12 cellular contexts compared by ENCODE assay signal in genomic region chr11:111694851-111695250, GRCh38.
DNase-seq lines count a peak whose midpoint lies in the region; ATAC-seq and TF ChIP-seq lines count a peak whose summit lies in the region.
"Had no signal": no experiment of that assay in that cellular context is flagged by ENCODE, and none has a peak within 500 bp of the region (broad histone marks: within the 10 kb centered on the region; RNA-seq: fewer than 3 reads in every experiment).

No MANE protein-coding gene starts in this region.

- in situ Hi-C loops in brain microvascular endothelial cell (cut with HindIII; ENCODE audit: low pct_ligation_motif_present, low sequenced_read_pairs), result no loop called here

- H3K27ac ChIP-seq in brain microvascular endothelial cell (peak overlapping the region; percentile 77), left lung (no peak overlapping the region)
- H3K27ac ChIP-seq: skin epidermis had no signal

- TF ChIP-seq CTCF in AG04449 (IDR thresholded peaks at IDR 0.05; ENCODE audit: insufficient read depth, low read length, missing control alignments) (no peak), brain microvascular endothelial cell (IDR thresholded peaks at IDR 0.05; ENCODE audit: low read depth, low read length, missing control alignments) (no peak), left lung (IDR thresholded peaks at IDR 0.05) (no peak)

- H3K4me1 ChIP-seq in left lung, result peaks cover 11 to 15% of the 10 kb centered on the region in 2 donors

- DNase-seq in AG04449 (ENCODE audit: low read depth, low spot score) (peak; percentile 46), M059J (ENCODE audit: low read depth) (peak; percentile 77), brain microvascular endothelial cell (peak; percentile 96), left lung (no peak), SKM-1 treated with dmso at 0.1 percent for 144 hours (lab: John Stamatoyannopoulos, UW; ENCODE audit: unreplicated experiment) (no peak)
- no peak for DNase-seq in activated naive CD4-positive, alpha-beta T cell (lab: John Stamatoyannopoulos, UW)
- no peak for DNase-seq in central memory CD4-positive, alpha-beta T cell
- DNase-seq: activated naive CD4-positive, alpha-beta T cell treated with anti-CD3 and anti-CD28 coated beads, Interleukin-2, amount 50 U/mL, for 16 hours; CD4-positive, alpha-beta T cell; NCI-H1105 had no signal

- intact Hi-C loops in left lung (cut with DNase I), result no loop called here

- no peaks in the 10 kb centered on the region for H3K36me3 ChIP-seq in brain microvascular endothelial cell (replicated peaks)
- peaks cover 0 to 4% of the 10 kb centered on the region in 2 donors for H3K36me3 ChIP-seq in left lung

- ATAC-seq in left lung (peak; percentile 43), HG02763 (IDR thresholded peaks at IDR 0.05; ENCODE audit: unreplicated experiment) (no peak)

- H3K27me3 ChIP-seq in brain microvascular endothelial cell (replicated peaks) (no peaks in the 10 kb centered on the region), left lung (no peaks in the 10 kb centered on the region)

- POLR2A ChIA-PET in AG04449 (lab: Yijun Ruan, JAX), result no interaction called here

- no peak overlapping the region for H3K4me3 ChIP-seq in AG04449 (ENCODE audit: low read depth, low read length)
- no peak overlapping the region for H3K4me3 ChIP-seq in brain microvascular endothelial cell (ENCODE audit: low read depth, low read length)
- H3K4me3 ChIP-seq in left lung, result no peak overlapping the region
- H3K4me3 ChIP-seq: skin epidermis had no signal

- CTCF ChIA-PET in AG04449 (lab: Yijun Ruan, JAX), result interaction anchor here (1.2 to 1.3 kb wide), 2 partner anchors 82 to 90 kb away, joined by 4 read pairs; no protein-coding TSS in a partner anchor

- H3K9me3 ChIP-seq in left lung, result no peaks in the 10 kb centered on the region

Comparison
In these comparisons a context has a peak if more than half of its experiments do, and no peak if none do; other contexts are left out.
1. DNase-seq: peak in AG04449 (single experiment), M059J (single experiment) and brain microvascular endothelial cell (single experiment); none in left lung (0 of 2), SKM-1 treated with dmso at 0.1 percent for 144 hours (single experiment), activated naive CD4-positive, alpha-beta T cell (0 of 4) and central memory CD4-positive, alpha-beta T cell (single experiment).